Comparison of ENCODE assay signal across 8 cellular contexts in the genomic region with DNA sequence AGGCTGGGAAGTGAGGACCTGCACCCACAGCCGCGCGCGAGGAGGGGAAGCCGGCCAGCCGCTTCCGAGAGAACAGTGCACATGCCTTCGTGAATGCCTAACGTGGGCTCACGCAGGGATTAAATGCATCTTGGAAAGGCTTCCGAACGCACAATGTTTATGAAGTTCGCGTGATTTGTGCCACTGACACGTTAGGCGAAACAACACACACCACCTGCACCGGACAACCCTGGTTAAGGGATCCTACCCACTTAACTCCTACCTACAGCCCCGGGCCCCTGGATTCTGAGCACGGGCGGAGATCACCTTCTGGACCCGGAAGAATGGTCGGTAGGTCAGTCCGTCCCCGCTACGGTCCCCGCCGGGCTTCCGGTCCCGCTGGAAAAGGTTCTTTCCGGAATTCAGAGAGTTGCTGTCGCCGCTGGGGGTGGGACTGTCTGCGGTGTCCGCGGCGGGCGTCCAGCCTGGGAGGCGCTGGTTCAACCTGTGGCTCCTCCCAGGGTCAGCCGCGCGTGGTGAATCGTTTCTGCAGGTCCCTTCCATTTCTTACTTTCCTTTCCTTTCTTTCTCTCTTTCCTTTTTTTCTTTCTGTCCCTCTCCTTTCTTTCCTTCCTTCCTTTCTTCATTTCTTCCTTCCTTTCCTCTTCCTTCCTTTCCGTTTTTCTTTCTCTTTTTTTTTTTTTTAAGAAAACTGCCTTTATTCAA. TPM values are rescaled to one million over a fixed set of nuclear protein-coding genes. Genes with fewer than 3 reads are reported as not detected.
DNase-seq lines count a peak whose midpoint lies in the region; ATAC-seq and TF ChIP-seq lines count a peak whose summit lies in the region.

A gene with protein sequence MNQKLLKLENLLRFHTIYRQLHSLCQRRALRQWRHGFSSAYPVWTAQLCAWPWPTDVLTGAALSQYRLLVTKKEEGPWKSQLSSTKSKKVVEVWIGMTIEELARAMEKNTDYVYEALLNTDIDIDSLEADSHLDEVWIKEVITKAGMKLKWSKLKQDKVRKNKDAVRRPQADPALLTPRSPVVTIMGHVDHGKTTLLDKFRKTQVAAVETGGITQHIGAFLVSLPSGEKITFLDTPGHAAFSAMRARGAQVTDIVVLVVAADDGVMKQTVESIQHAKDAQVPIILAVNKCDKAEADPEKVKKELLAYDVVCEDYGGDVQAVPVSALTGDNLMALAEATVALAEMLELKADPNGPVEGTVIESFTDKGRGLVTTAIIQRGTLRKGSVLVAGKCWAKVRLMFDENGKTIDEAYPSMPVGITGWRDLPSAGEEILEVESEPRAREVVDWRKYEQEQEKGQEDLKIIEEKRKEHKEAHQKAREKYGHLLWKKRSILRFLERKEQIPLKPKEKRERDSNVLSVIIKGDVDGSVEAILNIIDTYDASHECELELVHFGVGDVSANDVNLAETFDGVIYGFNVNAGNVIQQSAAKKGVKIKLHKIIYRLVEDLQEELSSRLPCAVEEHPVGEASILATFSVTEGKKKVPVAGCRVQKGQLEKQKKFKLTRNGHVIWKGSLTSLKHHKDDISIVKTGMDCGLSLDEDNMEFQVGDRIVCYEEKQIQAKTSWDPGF (minus strand): TSS at position 325 of the 705 bp plus-strand sequence. CDS start 5,373 bp downstream, outside the sequence.

- no peaks in the 10 kb centered on the region for H3K9me3 Mint-ChIP-seq in activated naive CD4-positive, alpha-beta T cell treated with anti-CD3 and anti-CD28 coated beads for 36 hours

- H3K27ac Mint-ChIP-seq in activated naive CD4-positive, alpha-beta T cell treated with anti-CD3 and anti-CD28 coated beads for 36 hours: peak within 1 kb of the TSS; percentile 93

- H3K27me3 ChIP-seq in GM06990 (replicated peaks; ENCODE audit: control insufficient read depth, insufficient read depth, low read length): no peaks in the 10 kb centered on the region
- no peaks in the 10 kb centered on the region for H3K27me3 ChIP-seq in gastroesophageal sphincter

- CTCF ChIA-PET in activated naive CD4-positive, alpha-beta T cell treated with anti-CD3 and anti-CD28 coated beads for 36 hours (lab: Charles Lee): interaction anchor here (0.5 to 1.0 kb wide), 3 partner anchors 10 to 259 kb away, joined by 3 to 6 read pairs (median 4); no protein-coding TSS in a partner anchor

- peaks cover 14% of the 10 kb centered on the region for H3K4me1 Mint-ChIP-seq in activated naive CD4-positive, alpha-beta T cell treated with anti-CD3 and anti-CD28 coated beads for 36 hours (ENCODE audit: low read depth)

- peak in 1 of 2 donors; percentile 49 for TF ChIP-seq POLR2A in gastroesophageal sphincter (IDR thresholded peaks at IDR 0.05)

- peaks cover 0 to 20% (median 10%) of the 10 kb centered on the region in 3 donors for H3K4me1 ChIP-seq in gastroesophageal sphincter

- H3K4me3 ChIP-seq in GM06990 (replicated peaks; ENCODE audit: low read depth, low read length): peak within 1 kb of the TSS; percentile 81
- peak within 1 kb of the TSS; percentile 78 for H3K4me3 ChIP-seq in HFF-Myc (replicated peaks; ENCODE audit: low read depth, low read length)
- peak within 1 kb of the TSS; percentile 52 to 59 for H3K4me3 ChIP-seq in gastroesophageal sphincter

- no peaks in the 10 kb centered on the region for H3K27me3 Mint-ChIP-seq in activated naive CD4-positive, alpha-beta T cell treated with anti-CD3 and anti-CD28 coated beads for 36 hours (ENCODE audit: low read depth)

- peak within 1 kb of the TSS; percentile 70 to 89 (median 85) for H3K27ac ChIP-seq in gastroesophageal sphincter

- peaks cover 9% of the 10 kb centered on the region for H3K36me3 Mint-ChIP-seq in activated naive CD4-positive, alpha-beta T cell treated with anti-CD3 and anti-CD28 coated beads for 36 hours (ENCODE audit: low read depth)

- no peak for TF ChIP-seq CTCF in GM06990 (IDR thresholded peaks at IDR 0.05; ENCODE audit: insufficient read depth, low read length, poor library complexity, severe bottlenecking)
- no peak for TF ChIP-seq CTCF in HFF-Myc (IDR thresholded peaks at IDR 0.05; ENCODE audit: low read depth, low read length, missing control alignments)
- TF ChIP-seq CTCF in gastroesophageal sphincter (IDR thresholded peaks at IDR 0.05): peak in 1 of 4 experiments; percentile 48

- WGBS in gastroesophageal sphincter (ENCODE audit: low coverage in 1 of 2), 2 donors: 0 to 1% methylated on average over 12 to 19 of the region's 43 CpGs

- peaks cover 4% of the 10 kb centered on the region for H3K36me3 ChIP-seq in GM06990 (ENCODE audit: control insufficient read depth, insufficient read depth, low read length)
- H3K36me3 ChIP-seq in gastroesophageal sphincter: peaks cover 0 to 33% of the 10 kb centered on the region in 2 donors

- no peaks in the 10 kb centered on the region for H3K9me3 ChIP-seq in gastroesophageal sphincter

- intact Hi-C loops in activated naive CD4-positive, alpha-beta T cell treated with anti-CD3 and anti-CD28 coated beads for 36 hours (cut with micrococcal nuclease): loop anchor here (1.0 to 2.0 kb wide), 9 partner anchors 13 to 424 kb away; partner anchors contain the start of genes CFAP36, CLHC1, PNPT1 and PPP4R3B

- DNase-seq in GM06990 (ENCODE audit: extremely low read depth, insufficient read length) (peak; percentile 95), HFF-Myc (ENCODE audit: extremely low read depth, low read depth) (peak; percentile 78), NAMALWA (ENCODE audit: low spot score) (peak; percentile 94), SK-N-DZ (ENCODE audit: low spot score) (peak; percentile 94), non-pigmented ciliary epithelial cell (ENCODE audit: low read depth) (peak; percentile 63), superior temporal gyrus (ENCODE audit: extremely low spot score) (peak; percentile 93)
- peak; percentile 93 for DNase-seq in activated naive CD4-positive, alpha-beta T cell treated with anti-CD3 and anti-CD28 coated beads for 36 hours

- no peak for TF ChIP-seq EP300 in gastroesophageal sphincter (IDR thresholded peaks at IDR 0.05)

- ATAC-seq in gastroesophageal sphincter: peak; percentile 99

- H3K4me3 Mint-ChIP-seq in activated naive CD4-positive, alpha-beta T cell treated with anti-CD3 and anti-CD28 coated beads for 36 hours: peak within 1 kb of the TSS; percentile 89

RNA-seq across cellular contexts. Expression of the gene that starts here (rescaled TPM):
- polyA plus RNA-seq in SK-N-DZ (2014; cell fraction: cytosol; rRNA removed): 25.4 and 30.1 TPM in 2 replicates
- polyA plus RNA-seq in SK-N-DZ (2014; cell fraction: nucleus; rRNA removed): 34.4 and 46.9 TPM in 2 replicates
- 10 to 100 TPM; 43.9 to 44.2 TPM for total RNA-seq in activated naive CD4-positive, alpha-beta T cell treated with anti-CD3 and anti-CD28 coated beads for 36 hours
- total RNA-seq in gastroesophageal sphincter: 10 to 100 TPM; 19.1 to 24.0 (median 22.4) TPM

Comparison
In these comparisons a context has a peak if more than half of its experiments do, and no peak if none do; other contexts are left out.
1. Peak in every context shown above with its lines: DNase-seq, ATAC-seq, H3K4me3 ChIP-seq and H3K27ac ChIP-seq.